Comparison of ENCODE assay signal across 8 cellular contexts in genomic region chr16:11742536-11743307, GRCh38. TPM values are rescaled to one million over a fixed set of nuclear protein-coding genes. Genes with fewer than 3 reads are reported as not detected.
DNase-seq lines count a peak whose midpoint lies in the region; ATAC-seq and TF ChIP-seq lines count a peak whose summit lies in the region.

Gene TXNDC11 (minus strand): TSS chr16:11742857. CDS start chr16:11742730, 127 bp downstream.

- H3K36me3 Mint-ChIP-seq in activated naive CD4-positive, alpha-beta T cell treated with anti-CD3 and anti-CD28 coated beads, Interleukin-2, amount 10 ng/mL, durations not matched to agents 7 days and 5 days: peaks cover 22% of the 10 kb centered on the region

- H3K4me3 Mint-ChIP-seq in activated naive CD4-positive, alpha-beta T cell treated with anti-CD3 and anti-CD28 coated beads, Interleukin-2, amount 10 ng/mL, durations not matched to agents 7 days and 5 days: peak within 1 kb of the TSS; percentile 91

- ATAC-seq in gastroesophageal sphincter: peak; percentile 97

- H3K9me3 Mint-ChIP-seq in activated naive CD4-positive, alpha-beta T cell treated with anti-CD3 and anti-CD28 coated beads, Interleukin-2, amount 10 ng/mL, durations not matched to agents 7 days and 5 days: no peaks in the 10 kb centered on the region

- peak within 1 kb of the TSS; percentile 97 for H3K27ac Mint-ChIP-seq in activated naive CD4-positive, alpha-beta T cell treated with anti-CD3 and anti-CD28 coated beads, Interleukin-2, amount 10 ng/mL, durations not matched to agents 7 days and 5 days

- 2% methylated on average over 9 of the region's 96 CpGs; no CpG with 5 or more reads in 1 of the 2 donors for WGBS in gastroesophageal sphincter (ENCODE audit: low coverage in 1 of 2), 2 donors

- TF ChIP-seq POLR2A in gastroesophageal sphincter (IDR thresholded peaks at IDR 0.05): peak; percentile 98 to 99

- DNase-seq in GM03348 (ENCODE audit: low spot score) (peak; percentile 99), HFF-Myc (ENCODE audit: extremely low read depth, low read depth) (peak; percentile 85), NAMALWA (ENCODE audit: low spot score) (peak; percentile 98), SK-N-DZ (ENCODE audit: low spot score) (peak; percentile 97), non-pigmented ciliary epithelial cell (ENCODE audit: low read depth) (peak; percentile 88), superior temporal gyrus (ENCODE audit: extremely low spot score) (peak; percentile 98)
- peak; percentile 99 for DNase-seq in activated naive CD4-positive, alpha-beta T cell treated with anti-CD3 and anti-CD28 coated beads, Interleukin-2, amount 10 ng/mL, durations not matched to agents 7 days and 5 days

- TF ChIP-seq CTCF in HFF-Myc (IDR thresholded peaks at IDR 0.05; ENCODE audit: low read depth, low read length, missing control alignments) (no peak), gastroesophageal sphincter (IDR thresholded peaks at IDR 0.05) (peak in 1 of 4 experiments; percentile 20)

- TF ChIP-seq EP300 in gastroesophageal sphincter (IDR thresholded peaks at IDR 0.05): no peak

- H3K9me3 ChIP-seq in gastroesophageal sphincter: no peaks in the 10 kb centered on the region

- peak within 1 kb of the TSS; percentile 94 for H3K4me3 ChIP-seq in HFF-Myc (replicated peaks; ENCODE audit: low read depth, low read length)
- peak within 1 kb of the TSS; percentile 72 to 89 for H3K4me3 ChIP-seq in gastroesophageal sphincter

- no peaks in the 10 kb centered on the region for H3K27me3 ChIP-seq in gastroesophageal sphincter

- CTCF ChIA-PET in activated naive CD4-positive, alpha-beta T cell treated with anti-CD3 and anti-CD28 coated beads, Interleukin-2, amount 10 ng/mL, durations not matched to agents 7 days and 5 days (lab: Charles Lee): interaction anchor here (0.7 kb wide), 1 partner anchor 55 kb away, joined by 3 read pairs; no protein-coding TSS in a partner anchor

- H3K27me3 Mint-ChIP-seq in activated naive CD4-positive, alpha-beta T cell treated with anti-CD3 and anti-CD28 coated beads, Interleukin-2, amount 10 ng/mL, durations not matched to agents 7 days and 5 days: no peaks in the 10 kb centered on the region

- H3K4me1 ChIP-seq in gastroesophageal sphincter: peaks cover 0 to 50% (median 0%) of the 10 kb centered on the region in 3 donors

- peak within 1 kb of the TSS; percentile 90 to 99 (median 96) for H3K27ac ChIP-seq in gastroesophageal sphincter

- H3K36me3 ChIP-seq in gastroesophageal sphincter: no peaks in the 10 kb centered on the region

- H3K4me1 Mint-ChIP-seq in activated naive CD4-positive, alpha-beta T cell treated with anti-CD3 and anti-CD28 coated beads, Interleukin-2, amount 10 ng/mL, durations not matched to agents 7 days and 5 days: peaks cover 51% of the 10 kb centered on the region

RNA-seq across cellular contexts. Expression of gene TXNDC11, which starts in this region (rescaled TPM):
- 14.1 and 17.7 TPM in 2 replicates for polyA plus RNA-seq in SK-N-DZ (2014; cell fraction: cytosol; rRNA removed)
- 12.7 and 12.9 TPM in 2 replicates for polyA plus RNA-seq in SK-N-DZ (2014; cell fraction: nucleus; rRNA removed)
- total RNA-seq in gastroesophageal sphincter: 10 to 100 TPM; 30.2 to 53.5 (median 46.4) TPM

Comparison
In these comparisons a context has a peak if more than half of its experiments do, and no peak if none do; other contexts are left out.
1. Peak in every context shown above with its lines: DNase-seq, ATAC-seq, H3K4me3 ChIP-seq and H3K27ac ChIP-seq.